8 cellular contexts compared by ENCODE assay signal in the genomic region with DNA sequence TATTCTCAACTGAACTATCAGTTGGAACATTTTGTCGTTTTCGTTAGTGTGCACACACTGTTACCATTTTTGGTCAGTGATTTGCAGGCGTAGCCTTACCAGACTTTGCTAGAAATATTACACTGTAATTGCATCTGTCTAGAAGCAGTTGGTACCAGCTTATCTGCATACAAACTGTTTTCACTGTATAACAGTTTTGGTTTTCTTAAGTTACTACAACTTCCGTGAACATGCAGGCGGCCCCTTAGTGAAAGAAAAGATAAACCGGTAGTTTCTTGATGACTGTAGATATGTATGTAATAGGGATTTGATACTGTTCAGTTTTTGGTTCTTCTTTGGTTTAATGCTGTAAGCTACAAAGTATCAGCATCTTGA. TPM values are rescaled to one million over a fixed set of nuclear protein-coding genes. Genes with fewer than 3 reads are reported as not detected.
DNase-seq lines count a peak whose midpoint lies in the region; ATAC-seq and TF ChIP-seq lines count a peak whose summit lies in the region.

No MANE protein-coding gene starts in this region.

- peak overlapping the region; percentile 71 to 90 for H3K4me3 ChIP-seq in HCT116 (replicated peaks in 1 of 2; ENCODE audit: low read depth in 1 of 2, low read length in 2 of 2)
- peak overlapping the region; percentile 87 for H3K4me3 ChIP-seq in thymus (ENCODE audit: low read length)

- DNase-seq in CD4-positive, alpha-beta T cell = no peak
- DNase-seq in HCT116 (ENCODE audit: low read depth, low spot score) = no peak
- peak; percentile 32 for DNase-seq in inferior parietal cortex (ENCODE audit: extremely low spot score)
- DNase-seq in NCI-H510A (lab: John Stamatoyannopoulos, UW) = no peak
- DNase-seq in activated CD8-positive, alpha-beta memory T cell treated with anti-CD3 and anti-CD28 coated beads for 24 hours = no peak
- no peak for DNase-seq in left colon

- TF ChIP-seq CTCF in CD4-positive, alpha-beta T cell (IDR thresholded peaks at IDR 0.05) = no peak
- no peak for TF ChIP-seq CTCF in HCT116 (IDR thresholded peaks at IDR 0.05 in 2 of 3, conservative IDR thresholded peaks at IDR 0.05 in 1 of 3; ENCODE audit: borderline replicate concordance in 1 of 3, insufficient read depth in 1 of 3, low read depth in 2 of 3, low read length in 2 of 3)

- H3K4me1 ChIP-seq in HCT116 (ENCODE audit: control insufficient read depth in 1 of 2, insufficient read depth in 2 of 2, low read length in 2 of 2) (peaks cover 29 to 41% of the 10 kb centered on the region in 2 experiments), thymus (ENCODE audit: control insufficient read depth, insufficient read depth, low read length) (peaks cover 2% of the 10 kb centered on the region)

- no peaks in the 10 kb centered on the region for H3K9me2 ChIP-seq in HCT116 (ENCODE audit: insufficient read depth)

- H3K4me2 ChIP-seq in HCT116 (ENCODE audit: low read length) = peak overlapping the region; percentile 85

- peaks cover 36% of the 10 kb centered on the region for H3K36me3 Mint-ChIP-seq in CD4-positive, alpha-beta T cell (ENCODE audit: low read depth)
- no peaks in the 10 kb centered on the region for H3K36me3 Mint-ChIP-seq in activated naive CD4-positive, alpha-beta T cell treated with anti-CD3 and anti-CD28 coated beads, Interleukin-2, amount 50 U/mL, for 24 hours

- peaks cover 2% of the 10 kb centered on the region for H3K9me3 Mint-ChIP-seq in CD4-positive, alpha-beta T cell
- no peaks in the 10 kb centered on the region for H3K9me3 Mint-ChIP-seq in activated naive CD4-positive, alpha-beta T cell treated with anti-CD3 and anti-CD28 coated beads, Interleukin-2, amount 50 U/mL, for 24 hours

- no peak overlapping the region for H2AFZ ChIP-seq in HCT116 (ENCODE audit: low read depth, low read length, poor library complexity, severe bottlenecking)

- RAD21 ChIA-PET in HCT116 (lab: Charles Lee; ENCODE audit: low non-redundant PET in 1 of 2, low total read pairs in 2 of 2, uncharacterized antibody in 2 of 2, unreplicated experiment in 2 of 2) = no interaction called here

- POLR2A ChIA-PET in CD4-positive, alpha-beta T cell (lab: Charles Lee) = interaction anchor here (0.9 to 3.3 kb wide), 6 partner anchors 23 to 936 kb away, joined by 3 to 42 read pairs (median 8); a partner anchor contains a TSS
- POLR2A ChIA-PET in HCT116 (lab: Charles Lee) = interaction anchor here (1.1 to 2.1 kb wide), 4 partner anchors 9 to 35 kb away, joined by 3 to 38 read pairs (median 12); no protein-coding TSS in a partner anchor

- H3K27me3 ChIP-seq in CD4-positive, alpha-beta T cell (ENCODE audit: control insufficient read depth, insufficient read depth, low read length) = no peaks in the 10 kb centered on the region
- H3K27me3 ChIP-seq in HCT116 (ENCODE audit: insufficient read depth, low read length) = no peaks in the 10 kb centered on the region
- H3K27me3 ChIP-seq in thymus (ENCODE audit: control insufficient read depth, insufficient read depth) = peaks cover 15% of the 10 kb centered on the region

- intact Hi-C loops in CD4-positive, alpha-beta T cell (cut with DNase I, micrococcal nuclease) = no loop called here
- intact Hi-C loops in HCT116 (cut with micrococcal nuclease) (no loop called here), left colon (cut with DNase I, micrococcal nuclease) (no loop called here)

- CTCF ChIA-PET in CD4-positive, alpha-beta T cell (lab: Charles Lee) = interaction anchor here (0.9 to 2.1 kb wide), 3 partner anchors 8 to 111 kb away, joined by 3 to 15 read pairs (median 14); a partner anchor contains a TSS
- CTCF ChIA-PET in HCT116 (lab: Charles Lee) = interaction anchor here (1.5 kb wide), 1 partner anchor 14 kb away, joined by 3 read pairs; no protein-coding TSS in a partner anchor

- TF ChIP-seq RAD21 in HCT116 (IDR thresholded peaks at IDR 0.05; ENCODE audit: low read depth) = no peak

- H3K27me3 Mint-ChIP-seq in CD4-positive, alpha-beta T cell = no peaks in the 10 kb centered on the region
- H3K27me3 Mint-ChIP-seq in activated naive CD4-positive, alpha-beta T cell treated with anti-CD3 and anti-CD28 coated beads, Interleukin-2, amount 50 U/mL, for 24 hours = peaks cover under 1% of the 10 kb centered on the region

- peaks cover 0 to 6% of the 10 kb centered on the region in 2 experiments; a peak in 2 of 4 replicates for H3K36me3 ChIP-seq in HCT116 (ENCODE audit: control insufficient read depth in 1 of 2, insufficient read depth in 2 of 2, low read length in 2 of 2)
- no peaks in the 10 kb centered on the region for H3K36me3 ChIP-seq in thymus (ENCODE audit: control insufficient read depth, insufficient read depth)

- H3K9ac ChIP-seq in HCT116 (ENCODE audit: low read length) = peak overlapping the region; percentile 93

- H3K27ac Mint-ChIP-seq in CD4-positive, alpha-beta T cell = peak overlapping the region; percentile 72
- peak overlapping the region; percentile 87 for H3K27ac Mint-ChIP-seq in activated naive CD4-positive, alpha-beta T cell treated with anti-CD3 and anti-CD28 coated beads, Interleukin-2, amount 50 U/mL, for 24 hours

- no peak for ATAC-seq in CD4-positive, alpha-beta T cell (ENCODE audit: poor library complexity)
- ATAC-seq in HCT116 (no peak), left colon (no peak)

- peak overlapping the region; percentile 94 for H3K4me3 Mint-ChIP-seq in CD4-positive, alpha-beta T cell
- H3K4me3 Mint-ChIP-seq in activated naive CD4-positive, alpha-beta T cell treated with anti-CD3 and anti-CD28 coated beads, Interleukin-2, amount 50 U/mL, for 24 hours = peak overlapping the region; percentile 91

- 45% methylated on average over 6 of the region's 6 CpGs for WGBS in thymus

- TF ChIP-seq POLR2A in HCT116 (IDR thresholded peaks at IDR 0.05; ENCODE audit: borderline replicate concordance, extremely low read depth, insufficient read depth, insufficient read length) = no peak

- H3K4me1 Mint-ChIP-seq in CD4-positive, alpha-beta T cell (ENCODE audit: low read depth) = peaks cover 40% of the 10 kb centered on the region
- H3K4me1 Mint-ChIP-seq in activated naive CD4-positive, alpha-beta T cell treated with anti-CD3 and anti-CD28 coated beads, Interleukin-2, amount 50 U/mL, for 24 hours = peaks cover 34% of the 10 kb centered on the region

- no peaks in the 10 kb centered on the region for H3K9me3 ChIP-seq in CD4-positive, alpha-beta T cell (ENCODE audit: control insufficient read depth, low read length)
- H3K9me3 ChIP-seq in HCT116 (ENCODE audit: control insufficient read depth in 1 of 2, insufficient read depth in 1 of 2, low read depth in 1 of 2, low read length in 2 of 2) = no peaks in the 10 kb centered on the region
- no peaks in the 10 kb centered on the region for H3K9me3 ChIP-seq in thymus (ENCODE audit: control insufficient read depth)

- peaks cover 69% of the 10 kb centered on the region for H3K79me2 ChIP-seq in HCT116 (ENCODE audit: insufficient read depth, low read length)

- H3K27ac ChIP-seq in CD4-positive, alpha-beta T cell (ENCODE audit: low read depth, low read length) = no peak overlapping the region
- H3K27ac ChIP-seq in HCT116 (ENCODE audit: low read depth, low read length) (peak overlapping the region; percentile 98; the same call in 1 of the 2 replicates), thymus (ENCODE audit: low read depth) (no peak overlapping the region)

- no TSS peak for BruUV-seq in HCT116 (replicated peaks; lab: Mats Ljungman, UMichigan)

- peaks cover 22% of the 10 kb centered on the region; the same call in 1 of the 2 replicates for H4K20me1 ChIP-seq in HCT116 (ENCODE audit: insufficient read depth)

TF ChIP-seq in HCT116, 20 proteins besides CTCF, POLR2A, EP300 and RAD21:
- TF ChIP-seq CEBPB (IDR thresholded peaks at IDR 0.05; ENCODE audit: low read depth) (no peak), EZH2phosphoT487 (IDR thresholded peaks at IDR 0.05; ENCODE audit: borderline replicate concordance) (no peak), YY1 (IDR thresholded peaks at IDR 0.05; ENCODE audit: extremely low read depth, insufficient replicate concordance, low read depth, low read length) (no peak), ZNF274 (IDR thresholded peaks at IDR 0.05; ENCODE audit: low read depth, low read length) (no peak), POLR2AphosphoS5 (IDR thresholded peaks at IDR 0.05; ENCODE audit: low read depth, low read length) (no peak), EGR1 (IDR thresholded peaks at IDR 0.05; ENCODE audit: low read depth) (no peak), ELF1 (IDR thresholded peaks at IDR 0.05; ENCODE audit: borderline replicate concordance, low read depth) (no peak), TCF7L2 (IDR thresholded peaks at IDR 0.05; ENCODE audit: borderline replicate concordance, extremely low read depth, insufficient read depth, insufficient read length) (no peak)
- TF ChIP-seq, protein P1, sequence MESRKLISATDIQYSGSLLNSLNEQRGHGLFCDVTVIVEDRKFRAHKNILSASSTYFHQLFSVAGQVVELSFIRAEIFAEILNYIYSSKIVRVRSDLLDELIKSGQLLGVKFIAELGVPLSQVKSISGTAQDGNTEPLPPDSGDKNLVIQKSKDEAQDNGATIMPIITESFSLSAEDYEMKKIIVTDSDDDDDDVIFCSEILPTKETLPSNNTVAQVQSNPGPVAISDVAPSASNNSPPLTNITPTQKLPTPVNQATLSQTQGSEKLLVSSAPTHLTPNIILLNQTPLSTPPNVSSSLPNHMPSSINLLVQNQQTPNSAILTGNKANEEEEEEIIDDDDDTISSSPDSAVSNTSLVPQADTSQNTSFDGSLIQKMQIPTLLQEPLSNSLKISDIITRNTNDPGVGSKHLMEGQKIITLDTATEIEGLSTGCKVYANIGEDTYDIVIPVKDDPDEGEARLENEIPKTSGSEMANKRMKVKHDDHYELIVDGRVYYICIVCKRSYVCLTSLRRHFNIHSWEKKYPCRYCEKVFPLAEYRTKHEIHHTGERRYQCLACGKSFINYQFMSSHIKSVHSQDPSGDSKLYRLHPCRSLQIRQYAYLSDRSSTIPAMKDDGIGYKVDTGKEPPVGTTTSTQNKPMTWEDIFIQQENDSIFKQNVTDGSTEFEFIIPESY (IDR thresholded peaks at IDR 0.05; ENCODE audit: extremely low read depth, insufficient replicate concordance, low read length) = no peak
- TF ChIP-seq, protein P2, sequence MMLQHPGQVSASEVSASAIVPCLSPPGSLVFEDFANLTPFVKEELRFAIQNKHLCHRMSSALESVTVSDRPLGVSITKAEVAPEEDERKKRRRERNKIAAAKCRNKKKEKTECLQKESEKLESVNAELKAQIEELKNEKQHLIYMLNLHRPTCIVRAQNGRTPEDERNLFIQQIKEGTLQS (IDR thresholded peaks at IDR 0.05) = no peak
- TF ChIP-seq, protein P3, sequence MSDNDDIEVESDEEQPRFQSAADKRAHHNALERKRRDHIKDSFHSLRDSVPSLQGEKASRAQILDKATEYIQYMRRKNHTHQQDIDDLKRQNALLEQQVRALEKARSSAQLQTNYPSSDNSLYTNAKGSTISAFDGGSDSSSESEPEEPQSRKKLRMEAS (IDR thresholded peaks at IDR 0.05) = no peak

RNA-seq across cellular contexts. Expression of a gene that starts 1.3 kb away (rescaled TPM):
- total RNA-seq in CD4-positive, alpha-beta T cell = 10 to 100 TPM; 36.0 to 38.9 TPM
- total RNA-seq in HCT116 (2021; ENCODE audit: unreplicated experiment) = 202 TPM
- polyA plus RNA-seq in HCT116 (2012) = 96.2 and 121 TPM in 2 replicates
- polyA plus RNA-seq in thymus = 310 TPM
- 100 to 1,000 TPM; 266 to 374 TPM for total RNA-seq in left colon

RNA-seq across cellular contexts. Expression of a gene that starts 40.0 kb away (rescaled TPM):
- total RNA-seq in CD4-positive, alpha-beta T cell = under 1 TPM; 0.27 to 0.42 TPM
- total RNA-seq in HCT116 (2021; ENCODE audit: unreplicated experiment) (8.8 TPM), left colon (under 1 TPM; 0.20 to 0.34 TPM)
- 4.2 and 5.4 TPM in 2 replicates for polyA plus RNA-seq in HCT116 (2012)
- polyA plus RNA-seq in thymus = 0.27 TPM
